Comparison of ENCODE assay signal across 1 cellular context in the genomic region with DNA sequence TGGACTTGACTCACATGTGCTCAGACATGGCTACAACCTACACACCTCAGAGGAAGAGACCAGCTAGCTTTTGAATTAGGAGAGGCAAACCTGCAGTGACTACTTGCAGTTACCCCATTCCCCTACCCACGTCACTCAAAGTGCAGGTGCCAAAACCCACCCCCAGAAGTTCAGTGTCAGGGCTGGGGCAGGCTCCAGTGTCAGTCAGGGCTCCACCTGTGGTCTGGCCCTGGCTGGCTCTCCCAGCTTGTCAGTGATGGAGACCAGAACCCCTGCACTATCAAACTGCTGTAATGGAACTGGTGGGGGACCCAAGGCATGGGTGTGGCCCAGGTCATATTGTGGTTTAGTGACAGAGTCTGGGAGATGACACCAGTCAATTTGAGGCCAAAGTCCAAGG.
TF ChIP-seq lines count a peak whose summit lies in the region.

No MANE protein-coding gene starts in this region.

TF ChIP-seq in H1, 55 proteins besides CTCF, POLR2A, EP300 and RAD21 (continued from another document):
- TF ChIP-seq KDM1A (IDR thresholded peaks at IDR 0.05; ENCODE audit: borderline replicate concordance, low read length) (no peak), TAF7 (optimal IDR thresholded peaks at IDR 0.05; ENCODE audit: borderline replicate concordance, low read depth, low read length) (no peak)
- TF ChIP-seq, protein P1, sequence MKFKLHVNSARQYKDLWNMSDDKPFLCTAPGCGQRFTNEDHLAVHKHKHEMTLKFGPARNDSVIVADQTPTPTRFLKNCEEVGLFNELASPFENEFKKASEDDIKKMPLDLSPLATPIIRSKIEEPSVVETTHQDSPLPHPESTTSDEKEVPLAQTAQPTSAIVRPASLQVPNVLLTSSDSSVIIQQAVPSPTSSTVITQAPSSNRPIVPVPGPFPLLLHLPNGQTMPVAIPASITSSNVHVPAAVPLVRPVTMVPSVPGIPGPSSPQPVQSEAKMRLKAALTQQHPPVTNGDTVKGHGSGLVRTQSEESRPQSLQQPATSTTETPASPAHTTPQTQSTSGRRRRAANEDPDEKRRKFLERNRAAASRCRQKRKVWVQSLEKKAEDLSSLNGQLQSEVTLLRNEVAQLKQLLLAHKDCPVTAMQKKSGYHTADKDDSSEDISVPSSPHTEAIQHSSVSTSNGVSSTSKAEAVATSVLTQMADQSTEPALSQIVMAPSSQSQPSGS (IDR thresholded peaks at IDR 0.05; ENCODE audit: low read length), result no peak
